10 cellular contexts compared by ENCODE assay signal in genomic region chr7:143391462-143392404, GRCh38. TPM values are rescaled to one million over a fixed set of nuclear protein-coding genes. Genes with fewer than 3 reads are reported as not detected.
DNase-seq lines count a peak whose midpoint lies in the region; ATAC-seq, FAIRE-seq and TF ChIP-seq lines count a peak whose summit lies in the region.
"Had no signal": no experiment of that assay in that cellular context is flagged by ENCODE, and none has a peak within 500 bp of the region (broad histone marks: within the 10 kb centered on the region; RNA-seq: fewer than 3 reads in every experiment).

No MANE protein-coding gene starts in this region.

- H3K4me3 Mint-ChIP-seq in astrocyte (ENCODE audit: unreplicated experiment) = no peak overlapping the region
- H3K4me3 Mint-ChIP-seq: stimulated activated naive CD8-positive, alpha-beta T cell treated with anti-CD3 and anti-CD28 coated beads, Interleukin-15, amount 100 ng/mL, for 72 hours had no signal

- peaks cover 44% of the 10 kb centered on the region for H3K36me3 ChIP-seq in astrocyte (ENCODE audit: insufficient read depth, low read length)
- peaks cover 0 to 60% (median 45%) of the 10 kb centered on the region in 9 donors for H3K36me3 ChIP-seq in heart left ventricle
- H3K36me3 ChIP-seq in prostate gland = peaks cover 0 to 12% of the 10 kb centered on the region in 2 donors

- FAIRE-seq in astrocyte (lab: Jason Lieb, UNC) = peak; percentile 39

- peaks cover 41% of the 10 kb centered on the region for H3K79me2 ChIP-seq in astrocyte (ENCODE audit: insufficient read depth, low read length)

- TF ChIP-seq POLR2A in heart left ventricle (IDR thresholded peaks at IDR 0.05) = peak in 1 of 2 donors; percentile 20
- no peak for TF ChIP-seq POLR2A in prostate gland (IDR thresholded peaks at IDR 0.05)

- H3K4me3 ChIP-seq in astrocyte (ENCODE audit: insufficient read depth, low read depth, low read length) (no peak overlapping the region), heart left ventricle (peak overlapping the region in 4 of 12 donors; percentile 2 to 25 (median 18)), prostate gland (no peak overlapping the region)

- H3K36me3 Mint-ChIP-seq in astrocyte (ENCODE audit: low read depth, unreplicated experiment) = peaks cover 20% of the 10 kb centered on the region

- peak; percentile 42 to 83 (median 74) for ATAC-seq in heart left ventricle
- ATAC-seq in HG03521 (IDR thresholded peaks at IDR 0.05; ENCODE audit: unreplicated experiment) = no peak
- ATAC-seq: stimulated activated naive CD8-positive, alpha-beta T cell treated with anti-CD3 and anti-CD28 coated beads, Interleukin-15, amount 100 ng/mL, for 72 hours had no signal

- peaks cover 79% of the 10 kb centered on the region for H4K20me1 ChIP-seq in astrocyte (ENCODE audit: insufficient read depth, low read length)

- no peak overlapping the region for H2AFZ ChIP-seq in astrocyte (ENCODE audit: low read depth, low read length)

- H3K9me3 Mint-ChIP-seq in astrocyte (ENCODE audit: unreplicated experiment) = peaks cover 4% of the 10 kb centered on the region
- H3K9me3 Mint-ChIP-seq: stimulated activated naive CD8-positive, alpha-beta T cell treated with anti-CD3 and anti-CD28 coated beads, Interleukin-15, amount 100 ng/mL, for 72 hours had no signal

- WGBS in heart left ventricle, 4 donors = 39 to 54% (median 45%) methylated on average over 21 to 24 of the region's 24 CpGs
- WGBS in prostate gland = 60% methylated on average over 24 of the region's 24 CpGs

- H3K4me1 ChIP-seq in astrocyte (ENCODE audit: insufficient read depth, low read length) = peaks cover 37% of the 10 kb centered on the region
- H3K4me1 ChIP-seq in heart left ventricle = peaks cover 2 to 91% (median 50%) of the 10 kb centered on the region in 12 donors
- no peaks in the 10 kb centered on the region for H3K4me1 ChIP-seq in prostate gland (replicated peaks)

- peak; percentile 82 for DNase-seq in Daoy (ENCODE audit: low read depth)
- peak; percentile 87 for DNase-seq in astrocyte (ENCODE audit: low read depth)
- DNase-seq in heart left ventricle = peak; percentile 64 to 81 (median 77)
- no peak for DNase-seq in prostate gland (ENCODE audit: low spot score)
- no peak for DNase-seq in SKM-1 treated with dmso at 0.1 percent for 144 hours (lab: John Stamatoyannopoulos, UW; ENCODE audit: unreplicated experiment)
- no peak for DNase-seq in DMS114 treated with DMSO at 0.1 percent for 48 hours (lab: John Stamatoyannopoulos, UW; ENCODE audit: unreplicated experiment)
- no peak for DNase-seq in activated CD4-positive, alpha-beta T cell treated with anti-CD3 and anti-CD28 coated beads for 48 hours
- DNase-seq: stimulated activated naive CD8-positive, alpha-beta T cell treated with anti-CD3 and anti-CD28 coated beads, Interleukin-15, amount 100 ng/mL, for 72 hours had no signal

- TF ChIP-seq CTCF in astrocyte (IDR thresholded peaks at IDR 0.05; ENCODE audit: insufficient read depth, low read depth, low read length) = no peak
- TF ChIP-seq CTCF in heart left ventricle (IDR thresholded peaks at IDR 0.05) = no peak
- no peak for TF ChIP-seq CTCF in prostate gland (IDR thresholded peaks at IDR 0.05)

- no peaks in the 10 kb centered on the region for H3K27me3 ChIP-seq in astrocyte (ENCODE audit: insufficient read depth, low read length)
- H3K27me3 ChIP-seq in heart left ventricle = no peaks in the 10 kb centered on the region
- H3K27me3 ChIP-seq in prostate gland (replicated peaks; ENCODE audit: insufficient read depth) = no peaks in the 10 kb centered on the region

- H3K27me3 Mint-ChIP-seq in astrocyte (ENCODE audit: low read depth, unreplicated experiment) = no peaks in the 10 kb centered on the region
- H3K27me3 Mint-ChIP-seq: stimulated activated naive CD8-positive, alpha-beta T cell treated with anti-CD3 and anti-CD28 coated beads, Interleukin-15, amount 100 ng/mL, for 72 hours had no signal

- peak overlapping the region; percentile 35 for H3K9ac ChIP-seq in astrocyte (ENCODE audit: low read length)

- H3K4me1 Mint-ChIP-seq in astrocyte (ENCODE audit: low read depth, unreplicated experiment) = peaks cover 30% of the 10 kb centered on the region

- H3K4me2 ChIP-seq in astrocyte (ENCODE audit: low read length) = peak overlapping the region; percentile 43

- intact Hi-C loops in heart left ventricle (cut with DNase I) (loop anchor here in 1 of 10 donors (2.0 kb wide), 1 partner anchor 15 kb away; no protein-coding TSS in a partner anchor), prostate gland (cut with DNase I) (loop anchor here (10.0 kb wide), 1 partner anchor 537 kb away; the partner anchor contains the start of gene EPHB6)

- H3K9me3 ChIP-seq in astrocyte (ENCODE audit: insufficient read depth, low read depth, low read length) = no peaks in the 10 kb centered on the region
- H3K9me3 ChIP-seq in heart left ventricle = no peaks in the 10 kb centered on the region
- no peaks in the 10 kb centered on the region for H3K9me3 ChIP-seq in prostate gland

- peak overlapping the region; percentile 81 for H3K27ac Mint-ChIP-seq in astrocyte (ENCODE audit: unreplicated experiment)

- H3K27ac ChIP-seq in astrocyte (ENCODE audit: low read depth, low read length) (peak overlapping the region; percentile 51), heart left ventricle (peak overlapping the region; percentile 68 to 99 (median 84)), prostate gland (peak overlapping the region; percentile 61 to 65)

RNA-seq across cellular contexts. Expression of gene ZYX, which starts 10.6 kb away (rescaled TPM):
- 121 and 128 TPM in 2 replicates for total RNA-seq in Daoy (2014; rRNA removed; shearing (Covaris generic))
- total RNA-seq in astrocyte (477 and 523 TPM in 2 replicates), heart left ventricle (100 to 1,000 TPM in 4 of 9 donors, 10 to 100 TPM in 5; 59.6 to 217 (median 79.4) TPM), prostate gland (100 to 1,000 TPM in 1 of 2 donors, 10 to 100 TPM in 1; 55.8 to 256 TPM)
- 100 to 1,000 TPM in 1 of 2 donors, 10 to 100 TPM in 1; 55.9 to 156 TPM for polyA plus RNA-seq in heart left ventricle

RNA-seq across cellular contexts. Expression of gene EPHA1, which starts 16.9 kb away (rescaled TPM):
- total RNA-seq in Daoy (2014; rRNA removed; shearing (Covaris generic)) = 0.09 TPM in 1 of 2 replicates, not detected in the other
- total RNA-seq in astrocyte = 0.96 and 2.6 TPM in 2 replicates
- total RNA-seq in heart left ventricle = under 1 TPM in 3 of 9 donors, not detected in 6; 0.06 to 0.51 (median 0.48) TPM
- polyA plus RNA-seq in heart left ventricle = under 1 TPM in 1 of 2 donors, not detected in 1; 0.04 TPM
- total RNA-seq in prostate gland = 10 to 100 TPM; 10.5 to 15.7 TPM
- polyA plus RNA-seq: neural cell had no signal

RNA-seq across cellular contexts. Expression of gene FAM131B, which starts 29.2 kb away (rescaled TPM):
- 2.2 and 4.0 TPM in 2 replicates for total RNA-seq in Daoy (2014; rRNA removed; shearing (Covaris generic))
- total RNA-seq in astrocyte = 7.6 and 8.0 TPM in 2 replicates
- under 1 TPM; 0.15 to 0.79 (median 0.42) TPM for total RNA-seq in heart left ventricle
- polyA plus RNA-seq in heart left ventricle = under 1 TPM; 0.19 to 0.25 TPM
- total RNA-seq in prostate gland = 1 to 10 TPM in 1 of 2 donors, under 1 TPM in 1; 0.32 to 1.2 TPM

RNA-seq across cellular contexts. Expression of gene TAS2R60, which starts 51.5 kb away (rescaled TPM):
- total RNA-seq in Daoy (2014; rRNA removed; shearing (Covaris generic)) = not detected in 2 replicates
- total RNA-seq in astrocyte (not detected in 2 replicates), heart left ventricle (not detected), prostate gland (not detected)
- polyA plus RNA-seq in heart left ventricle = not detected
- polyA plus RNA-seq: neural cell had no signal

Comparison
In these comparisons a context has a peak if more than half of its experiments do, and no peak if none do; other contexts are left out.
1. DNase-seq: peak in Daoy (single experiment), astrocyte (single experiment) and heart left ventricle (5 of 5); none in prostate gland (single experiment), SKM-1 treated with dmso at 0.1 percent for 144 hours (single experiment), DMS114 treated with DMSO at 0.1 percent for 48 hours (single experiment) and activated CD4-positive, alpha-beta T cell treated with anti-CD3 and anti-CD28 coated beads for 48 hours (single experiment).
2. Peak in every context shown above with its lines, with median percentiles within 50 percentile points of each other: H3K27ac ChIP-seq.